In genomic region chr10:23496727-23497126, GRCh38 we compare ENCODE assay signal across 24 cellular contexts. TPM values are rescaled to one million over a fixed set of nuclear protein-coding genes. Genes with fewer than 3 reads are reported as not detected.
A peak's percentile ranks its signal among the peaks of the same experiment; 100 is the strongest.
DNase-seq lines count a peak whose midpoint lies in the region; ATAC-seq, FAIRE-seq and TF ChIP-seq lines count a peak whose summit lies in the region.
"Had no signal": no experiment of that assay in that cellular context is flagged by ENCODE, and none has a peak within 500 bp of the region (broad histone marks: within the 10 kb centered on the region; RNA-seq: fewer than 3 reads in every experiment).

No MANE protein-coding gene starts in this region.

- H2AFZ ChIP-seq in MM.1S (ENCODE audit: low read length) (peak overlapping the region; percentile 29; the same call in 1 of the 2 replicates), keratinocyte (ENCODE audit: control insufficient read depth, low read length) (no peak overlapping the region)
- H2AFZ ChIP-seq: GM23248, PC-9 had no signal

- H4K20me1 ChIP-seq in MM.1S (ENCODE audit: insufficient read depth, low read length) (no peaks in the 10 kb centered on the region), keratinocyte (ENCODE audit: control insufficient read depth, extremely low read depth, insufficient read depth, low read length) (no peaks in the 10 kb centered on the region)
- H4K20me1 ChIP-seq: BLaER1 had no signal

- intact Hi-C loops in posterior cingulate gyrus (cut with DNase I): no loop called here

- FAIRE-seq in keratinocyte (lab: Jason Lieb, UNC): no peak
- FAIRE-seq: A204.1, D721Med, GM18507 had no signal

- no peak overlapping the region for H3K9ac ChIP-seq in MM.1S (ENCODE audit: low read length)
- H3K9ac ChIP-seq in keratinocyte (ENCODE audit: control insufficient read depth, extremely low read depth, insufficient read depth, low read length): no peak overlapping the region
- H3K9ac ChIP-seq: BLaER1, GM23248 had no signal

- no peak for TF ChIP-seq POLR2A in suprapubic skin (IDR thresholded peaks at IDR 0.05)

- no peaks in the 10 kb centered on the region for H3K9me2 ChIP-seq in MM.1S (replicated peaks; ENCODE audit: insufficient read depth, low read length)

- peak; percentile 95 for ATAC-seq in esophagus mucosa
- ATAC-seq in GM18907 (IDR thresholded peaks at IDR 0.05; ENCODE audit: unreplicated experiment): no peak

- WGBS in suprapubic skin: 47% methylated on average over 5 of the region's 5 CpGs

- H3K9me3 ChIP-seq in MM.1S (replicated peaks; ENCODE audit: insufficient read depth, low read length): no peaks in the 10 kb centered on the region
- H3K9me3 ChIP-seq in keratinocyte (ENCODE audit: control insufficient read depth, low read depth, low read length): no peaks in the 10 kb centered on the region
- H3K9me3 ChIP-seq in suprapubic skin: no peaks in the 10 kb centered on the region
- H3K9me3 ChIP-seq: BLaER1, MG63 had no signal

- dilution Hi-C loops in keratinocyte (cut with MboI; ENCODE audit: extremely low pct_ligation_motif_present, low sequenced_read_pairs): no loop called here

- no peaks in the 10 kb centered on the region for H3K9me1 ChIP-seq in keratinocyte (ENCODE audit: control insufficient read depth, extremely low read depth, insufficient read depth, low read length)

- TF ChIP-seq EP300 in suprapubic skin (IDR thresholded peaks at IDR 0.05): no peak

- H3K27me3 ChIP-seq in MM.1S (replicated peaks; ENCODE audit: insufficient read depth, low read length) (no peaks in the 10 kb centered on the region), keratinocyte (ENCODE audit: control insufficient read depth, extremely low read depth, insufficient read depth, low read length) (no peaks in the 10 kb centered on the region), suprapubic skin (peaks cover 3% of the 10 kb centered on the region)
- H3K27me3 ChIP-seq: BLaER1, MG63 had no signal

- H3K4me1 ChIP-seq in MM.1S (ENCODE audit: low read length): no peaks in the 10 kb centered on the region
- H3K4me1 ChIP-seq in keratinocyte (ENCODE audit: control insufficient read depth, extremely low read depth, insufficient read depth, low read length): no peaks in the 10 kb centered on the region
- peaks cover 7% of the 10 kb centered on the region for H3K4me1 ChIP-seq in suprapubic skin
- H3K4me1 ChIP-seq: BLaER1 had no signal

- TF ChIP-seq CTCF in MM.1S (IDR thresholded peaks at IDR 0.05; ENCODE audit: low read length) (no peak), keratinocyte (optimal IDR thresholded peaks at IDR 0.05 in 1 of 3, IDR thresholded peaks at IDR 0.05 in 1 of 3, conservative IDR thresholded peaks at IDR 0.05 in 1 of 3; ENCODE audit: extremely low read depth in 1 of 3, insufficient read depth in 2 of 3, low read length in 3 of 3) (no peak), suprapubic skin (IDR thresholded peaks at IDR 0.05) (no peak)

- H3K4me3 ChIP-seq in MM.1S (ENCODE audit: low read length) (no peak overlapping the region), keratinocyte (ENCODE audit: control insufficient read depth in 2 of 3, extremely low read depth in 1 of 3, insufficient read depth in 2 of 3, low read depth in 1 of 3, low read length in 3 of 3) (no peak overlapping the region), suprapubic skin (no peak overlapping the region)
- H3K4me3 ChIP-seq: BLaER1, GM23248, MG63, PC-9, SK-N-MC had no signal

- H3K36me3 ChIP-seq in MM.1S (replicated peaks; ENCODE audit: insufficient read depth, low read length): no peaks in the 10 kb centered on the region
- no peaks in the 10 kb centered on the region for H3K36me3 ChIP-seq in keratinocyte (ENCODE audit: control insufficient read depth in 2 of 2, extremely low read depth in 1 of 2, insufficient read depth in 2 of 2, low read length in 2 of 2)
- H3K36me3 ChIP-seq in suprapubic skin: no peaks in the 10 kb centered on the region
- H3K36me3 ChIP-seq: BLaER1, MG63 had no signal

- H3K4me2 ChIP-seq in MM.1S (ENCODE audit: low read depth, low read length) (peak overlapping the region; percentile 33), keratinocyte (ENCODE audit: control insufficient read depth, extremely low read depth, insufficient read depth, low read depth, low read length) (peak overlapping the region; percentile 16)
- H3K4me2 ChIP-seq: BLaER1, PC-9 had no signal

- no peaks in the 10 kb centered on the region for H3F3A ChIP-seq in MM.1S (ENCODE audit: insufficient read depth, low read length)

- H3K27ac ChIP-seq in MM.1S (ENCODE audit: low read length) (no peak overlapping the region), keratinocyte (ENCODE audit: control insufficient read depth, insufficient read depth, low read length) (no peak overlapping the region), suprapubic skin (peak overlapping the region; percentile 21)
- H3K27ac ChIP-seq: BLaER1, GM23248, PC-9, RWPE1, SK-N-MC had no signal

- DNase-seq in MM.1S: peak; percentile 33
- no peak for DNase-seq in keratinocyte (ENCODE audit: low read depth, low spot score)
- DNase-seq in suprapubic skin (ENCODE audit: low spot score in 2 of 2): no peak
- DNase-seq in C1 segment of cervical spinal cord (lab: John Stamatoyannopoulos, UW): no peak
- no peak for DNase-seq in posterior cingulate gyrus
- DNase-seq: CD4-positive, alpha-beta T cell; GM23248; H7; KBM-7; MG63; NCI-H2029; NCI-H446 treated with DMSO at 0.1 percent for 48 hours; NCI-H526; NCI-H82; PC-9; SHP77 had no signal

- H3K79me2 ChIP-seq in MM.1S (ENCODE audit: low read length) (no peaks in the 10 kb centered on the region), keratinocyte (ENCODE audit: control insufficient read depth, insufficient read depth, low read length) (no peaks in the 10 kb centered on the region)

RNA-seq across cellular contexts. Expression of gene OTUD1, which starts 57.9 kb away (rescaled TPM):
- total RNA-seq in esophagus mucosa: 4.6 TPM
- polyA plus RNA-seq in keratinocyte: 2.8 to 5.8 TPM (median 4.7 TPM) in 3 replicates
- 12.0 TPM for polyA plus RNA-seq in keratinocyte (2011; ENCODE audit: low read depth)
- polyA plus RNA-seq in keratinocyte (2011; cell fraction: cytosol; rRNA removed): 2.8 and 3.7 TPM in 2 replicates
- polyA plus RNA-seq in keratinocyte (2011; cell fraction: nucleus; rRNA removed): 4.9 and 6.9 TPM in 2 replicates
- 4.1 and 38.2 TPM in 2 replicates for polyA plus RNA-seq in keratinocyte (2012; ENCODE audit: low replicate concordance)
- 3.6 to 6.9 TPM (median 4.2 TPM) in 3 replicates for polyA minus RNA-seq in keratinocyte
- polyA minus RNA-seq in keratinocyte (2011; cell fraction: cytosol; rRNA and poly(A)+ RNA removed): 4.4 TPM
- 3.8 and 5.5 TPM in 2 replicates for polyA minus RNA-seq in keratinocyte (2011; cell fraction: nucleus; rRNA and poly(A)+ RNA removed)
- total RNA-seq in suprapubic skin: 10 to 100 TPM; 23.1 to 34.9 (median 26.0) TPM
